ENCODE assay signal across 8 cellular contexts in the genomic region with DNA sequence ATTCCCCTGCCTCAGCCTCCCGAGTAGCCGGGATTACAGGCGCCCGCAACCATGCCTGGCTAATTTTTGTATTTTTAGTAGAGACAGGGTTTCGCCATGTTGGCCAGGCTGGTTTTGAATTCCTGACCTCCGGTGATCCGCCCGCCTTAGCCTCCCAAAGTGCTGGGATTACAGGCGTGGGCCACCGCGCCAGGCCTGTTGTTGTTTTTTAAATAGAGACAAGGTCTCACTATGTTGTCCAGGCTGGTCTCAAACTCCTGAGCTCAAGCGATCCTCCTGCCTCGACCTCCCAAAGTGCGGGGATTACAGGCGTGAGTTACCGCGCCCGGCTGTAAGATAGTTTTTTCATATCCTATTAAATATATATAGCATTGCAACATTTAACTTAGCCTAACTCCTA. TPM values are rescaled to one million over a fixed set of nuclear protein-coding genes. Genes with fewer than 3 reads are reported as not detected.
DNase-seq lines count a peak whose midpoint lies in the region; ATAC-seq and TF ChIP-seq lines count a peak whose summit lies in the region.
"Not testable (repeated sequence)": the region's sequence is repeated elsewhere in the genome, so short reads cannot be mapped to it uniquely, and the experiment has no call there.

No MANE protein-coding gene starts in this region.

- not testable (repeated sequence) for TF ChIP-seq CTCF in SU-DHL-6 (IDR thresholded peaks at IDR 0.05; ENCODE audit: insufficient read depth, low read length, poor library complexity, severe bottlenecking); left ventricle myocardium inferior (IDR thresholded peaks at IDR 0.05; ENCODE audit: borderline replicate concordance); smooth muscle cell (IDR thresholded peaks at IDR 0.05; ENCODE audit: borderline replicate concordance, insufficient read depth, poor library complexity, severe bottlenecking)

- intact Hi-C loops in activated T-helper 2 cell treated with anti-CD3 and anti-CD28 coated beads, Interferon-gamma antibody, Interleukin-2, Interleukin-4, amounts not matched to agents 10 μg/mL and 5 μg/mL and 100 μg/mL, durations not matched to agents 14 hours and 24 hours and 36 hours (cut with micrococcal nuclease), result loop anchor here (2.0 to 5.0 kb wide), 6 partner anchors 38 to 1908 kb away; no protein-coding TSS in a partner anchor
- intact Hi-C loops in dendritic cell treated with granulocyte-macrophage colony-stimulating factor and Interleukin-4, amounts not matched to agents 40 ng/mL and 50 ng/mL, for 4 days (cut with micrococcal nuclease), result loop anchor here (5.0 kb wide), 1 partner anchor 43 kb away; no protein-coding TSS in a partner anchor
- intact Hi-C loops in left ventricle myocardium inferior (cut with micrococcal nuclease), result loop anchor here (10.0 kb wide), 1 partner anchor 150 kb away; no protein-coding TSS in a partner anchor

- not testable (repeated sequence) for H3K36me3 ChIP-seq in BLaER1 treated with 17β-estradiol and CSF1 and Interleukin-3, amounts not matched to agents 10 nM and 100 nM; HUES6 (ENCODE audit: control insufficient read depth, insufficient read depth, low read length); left ventricle myocardium inferior; smooth muscle cell (ENCODE audit: low read depth)
- H3K36me3 ChIP-seq in SU-DHL-6 (ENCODE audit: low read length), result peaks cover 33% of the 10 kb centered on the region

- not testable (repeated sequence) for H3K27ac Mint-ChIP-seq in activated T-helper 2 cell treated with anti-CD3 and anti-CD28 coated beads, Interferon-gamma antibody, Interleukin-2, Interleukin-4, amounts not matched to agents 10 μg/mL and 5 μg/mL and 100 μg/mL, durations not matched to agents 14 hours and 24 hours and 36 hours; dendritic cell treated with granulocyte-macrophage colony-stimulating factor and Interleukin-4, amounts not matched to agents 40 ng/mL and 50 ng/mL, for 4 days
- H3K27ac Mint-ChIP-seq in naive thymus-derived CD8-positive, alpha-beta T cell, result peak overlapping the region in 9 of 10 donors; percentile 34 to 100 (median 99)

- H3F3A ChIP-seq in SU-DHL-6 (ENCODE audit: insufficient read depth), result peaks cover 52% of the 10 kb centered on the region
- not testable (repeated sequence) for H3F3A ChIP-seq in smooth muscle cell (ENCODE audit: low read depth)

- not testable (repeated sequence) for H2AFZ ChIP-seq in SU-DHL-6 (ENCODE audit: low read depth, low read length, severe bottlenecking)
- peak overlapping the region; percentile 84 for H2AFZ ChIP-seq in smooth muscle cell (ENCODE audit: low read depth)

- peaks cover 0 to 12% (median 7%) of the 10 kb centered on the region in 11 experiments; a peak in 12 of 22 replicates for H3K9me3 ChIP-seq in BLaER1 treated with 17β-estradiol and CSF1 and Interleukin-3, amounts not matched to agents 10 nM and 100 nM (replicated peaks in 1 of 11)
- not testable (repeated sequence) for H3K9me3 ChIP-seq in HUES6 (ENCODE audit: control insufficient read depth, insufficient read depth, low read depth, low read length); SU-DHL-6 (ENCODE audit: insufficient read depth, low read length); left ventricle myocardium inferior (replicated peaks); smooth muscle cell (replicated peaks; ENCODE audit: low read depth)

- not testable (repeated sequence) for H3K9me2 ChIP-seq in SU-DHL-6 (replicated peaks; ENCODE audit: insufficient read depth, low read length)

- not testable (repeated sequence) for ATAC-seq in naive thymus-derived CD8-positive, alpha-beta T cell

- DNase-seq in activated T-helper 2 cell treated with anti-CD3 and anti-CD28 coated beads, Interferon-gamma antibody, Interleukin-2, Interleukin-4, amounts not matched to agents 10 μg/mL and 5 μg/mL and 100 μg/mL, durations not matched to agents 14 hours and 24 hours and 36 hours (ENCODE audit: low spot score); left ventricle myocardium inferior; naive thymus-derived CD8-positive, alpha-beta T cell; smooth muscle cell (lab: John Stamatoyannopoulos, UW; ENCODE audit: unreplicated experiment): not testable (repeated sequence)

- peak overlapping the region in 9 of 11 experiments; percentile 83 to 91 (median 90); a peak in 15 of 22 replicates for H3K9ac ChIP-seq in BLaER1 treated with 17β-estradiol and CSF1 and Interleukin-3, amounts not matched to agents 10 nM and 100 nM
- not testable (repeated sequence) for H3K9ac ChIP-seq in HUES6 (ENCODE audit: low read length); smooth muscle cell (ENCODE audit: low read depth)
- peak overlapping the region; percentile 99 for H3K9ac ChIP-seq in SU-DHL-6 (ENCODE audit: low read length)

- H3K27ac ChIP-seq in BLaER1 treated with 17β-estradiol and CSF1 and Interleukin-3, amounts not matched to agents 10 nM and 100 nM, result peak overlapping the region in 5 of 11 experiments; percentile 91 to 96 (median 93); a peak in 7 of 22 replicates
- not testable (repeated sequence) for H3K27ac ChIP-seq in HUES6 (ENCODE audit: low read depth, low read length); smooth muscle cell (ENCODE audit: low read depth)
- H3K27ac ChIP-seq in SU-DHL-6 (ENCODE audit: low read depth, low read length) (peak overlapping the region; percentile 97), left ventricle myocardium inferior (replicated peaks) (peak overlapping the region; percentile 95)

- H3K4me1 ChIP-seq in BLaER1 treated with 17β-estradiol and CSF1 and Interleukin-3, amounts not matched to agents 10 nM and 100 nM, result peaks cover 23 to 38% (median 31%) of the 10 kb centered on the region in 10 experiments
- not testable (repeated sequence) for H3K4me1 ChIP-seq in HUES6 (ENCODE audit: control insufficient read depth, insufficient read depth, low read length); smooth muscle cell (ENCODE audit: low read depth)
- H3K4me1 ChIP-seq in left ventricle myocardium inferior, result peaks cover 32% of the 10 kb centered on the region

- peaks cover 55% of the 10 kb centered on the region for H3K36me3 Mint-ChIP-seq in activated T-helper 2 cell treated with anti-CD3 and anti-CD28 coated beads, Interferon-gamma antibody, Interleukin-2, Interleukin-4, amounts not matched to agents 10 μg/mL and 5 μg/mL and 100 μg/mL, durations not matched to agents 14 hours and 24 hours and 36 hours (ENCODE audit: low read depth)
- H3K36me3 Mint-ChIP-seq in dendritic cell treated with granulocyte-macrophage colony-stimulating factor and Interleukin-4, amounts not matched to agents 40 ng/mL and 50 ng/mL, for 4 days (ENCODE audit: low read depth), result peaks cover 33% of the 10 kb centered on the region
- H3K36me3 Mint-ChIP-seq in naive thymus-derived CD8-positive, alpha-beta T cell, result peaks cover 4 to 12% (median 8%) of the 10 kb centered on the region in 3 donors

- peak overlapping the region; percentile 92 for H3K4me3 Mint-ChIP-seq in activated T-helper 2 cell treated with anti-CD3 and anti-CD28 coated beads, Interferon-gamma antibody, Interleukin-2, Interleukin-4, amounts not matched to agents 10 μg/mL and 5 μg/mL and 100 μg/mL, durations not matched to agents 14 hours and 24 hours and 36 hours (ENCODE audit: low read depth)
- peak overlapping the region; percentile 87 for H3K4me3 Mint-ChIP-seq in dendritic cell treated with granulocyte-macrophage colony-stimulating factor and Interleukin-4, amounts not matched to agents 40 ng/mL and 50 ng/mL, for 4 days
- peak overlapping the region; percentile 87 to 97 (median 94) for H3K4me3 Mint-ChIP-seq in naive thymus-derived CD8-positive, alpha-beta T cell

- POLR2A ChIA-PET in naive thymus-derived CD8-positive, alpha-beta T cell (lab: Charles Lee), result interaction anchor here (0.6 to 3.4 kb wide), 8 partner anchors 12 to 490 kb away, joined by 3 to 41 read pairs (median 4); partner anchors contain the start of gene IRS1

- H3K79me2 ChIP-seq in SU-DHL-6 (ENCODE audit: insufficient read depth, low read length) (peaks cover 79% of the 10 kb centered on the region), smooth muscle cell (ENCODE audit: low read depth) (peaks cover 19% of the 10 kb centered on the region)

- 92% methylated on average over 18 of the region's 18 CpGs for WGBS in smooth muscle cell (ENCODE audit: low lambda C conversion rate)

- not testable (repeated sequence) for H3K9me3 Mint-ChIP-seq in activated T-helper 2 cell treated with anti-CD3 and anti-CD28 coated beads, Interferon-gamma antibody, Interleukin-2, Interleukin-4, amounts not matched to agents 10 μg/mL and 5 μg/mL and 100 μg/mL, durations not matched to agents 14 hours and 24 hours and 36 hours; dendritic cell treated with granulocyte-macrophage colony-stimulating factor and Interleukin-4, amounts not matched to agents 40 ng/mL and 50 ng/mL, for 4 days; naive thymus-derived CD8-positive, alpha-beta T cell

- peaks cover 47% of the 10 kb centered on the region for H3K4me1 Mint-ChIP-seq in activated T-helper 2 cell treated with anti-CD3 and anti-CD28 coated beads, Interferon-gamma antibody, Interleukin-2, Interleukin-4, amounts not matched to agents 10 μg/mL and 5 μg/mL and 100 μg/mL, durations not matched to agents 14 hours and 24 hours and 36 hours (ENCODE audit: low read depth)
- peaks cover 18% of the 10 kb centered on the region for H3K4me1 Mint-ChIP-seq in dendritic cell treated with granulocyte-macrophage colony-stimulating factor and Interleukin-4, amounts not matched to agents 40 ng/mL and 50 ng/mL, for 4 days (ENCODE audit: low read depth)
- H3K4me1 Mint-ChIP-seq in naive thymus-derived CD8-positive, alpha-beta T cell, result peaks cover 22 to 53% (median 43%) of the 10 kb centered on the region in 4 donors

- not testable (repeated sequence) for H4K20me1 ChIP-seq in BLaER1 treated with 17β-estradiol and CSF1 and Interleukin-3, amounts not matched to agents 10 nM and 100 nM; smooth muscle cell (ENCODE audit: low read depth)
- 0 out of 2 replicates have a peak, but pooled peaks cover 14% of the 10 kb centered on the region for H4K20me1 ChIP-seq in SU-DHL-6 (ENCODE audit: low read depth, low read length)

- H3K27me3 ChIP-seq in BLaER1 treated with 17β-estradiol and CSF1 and Interleukin-3, amounts not matched to agents 10 nM and 100 nM; HUES6 (ENCODE audit: control insufficient read depth, insufficient read depth, low read length); SU-DHL-6 (ENCODE audit: low read length); left ventricle myocardium inferior (ENCODE audit: low read depth); smooth muscle cell (ENCODE audit: low read depth): not testable (repeated sequence)

- H3K4me3 ChIP-seq in BLaER1 treated with 17β-estradiol and CSF1 and Interleukin-3, amounts not matched to agents 10 nM and 100 nM, result peak overlapping the region; percentile 62 to 84 (median 72)
- H3K4me3 ChIP-seq in HUES6 (ENCODE audit: low read depth, low read length) (peak overlapping the region; percentile 64), SU-DHL-6 (ENCODE audit: insufficient read depth, low read length, poor library complexity, severe bottlenecking) (peak overlapping the region; percentile 90), left ventricle myocardium inferior (peak overlapping the region; percentile 80), smooth muscle cell (peak overlapping the region; percentile 77)

- H3K4me2 ChIP-seq in BLaER1 treated with 17β-estradiol and CSF1 and Interleukin-3, amounts not matched to agents 10 nM and 100 nM, result peak overlapping the region; percentile 76 to 96 (median 91)
- H3K4me2 ChIP-seq in SU-DHL-6 (ENCODE audit: low read depth, low read length, poor library complexity, severe bottlenecking) (peak overlapping the region; percentile 96), smooth muscle cell (peak overlapping the region; percentile 84)

- not testable (repeated sequence) for H3K27me3 Mint-ChIP-seq in activated T-helper 2 cell treated with anti-CD3 and anti-CD28 coated beads, Interferon-gamma antibody, Interleukin-2, Interleukin-4, amounts not matched to agents 10 μg/mL and 5 μg/mL and 100 μg/mL, durations not matched to agents 14 hours and 24 hours and 36 hours (ENCODE audit: low read depth); dendritic cell treated with granulocyte-macrophage colony-stimulating factor and Interleukin-4, amounts not matched to agents 40 ng/mL and 50 ng/mL, for 4 days; naive thymus-derived CD8-positive, alpha-beta T cell

RNA-seq across cellular contexts. Expression of gene RHBDD1, which starts 1.0 kb away (rescaled TPM):
- 40.9 and 42.2 TPM in 2 replicates for total RNA-seq in activated T-helper 2 cell treated with anti-CD3 and anti-CD28 coated beads, Interferon-gamma antibody, Interleukin-2, Interleukin-4, amounts not matched to agents 10 μg/mL and 5 μg/mL and 100 μg/mL, durations not matched to agents 14 hours and 24 hours and 36 hours
- total RNA-seq in left ventricle myocardium inferior (35.1 TPM), smooth muscle cell (20.7 and 28.3 TPM in 2 replicates)
- total RNA-seq in naive thymus-derived CD8-positive, alpha-beta T cell, result 10 to 100 TPM; 53.5 to 55.6 TPM
- 10 to 100 TPM; 13.7 to 20.4 (median 14.8) TPM for polyA plus RNA-seq in naive thymus-derived CD8-positive, alpha-beta T cell
- polyA plus RNA-seq in smooth muscle cell, result 11.3 and 12.8 TPM in 2 replicates

RNA-seq across cellular contexts. Expression of gene IRS1, which starts 35.3 kb away (rescaled TPM):
- 1.9 and 3.1 TPM in 2 replicates for total RNA-seq in activated T-helper 2 cell treated with anti-CD3 and anti-CD28 coated beads, Interferon-gamma antibody, Interleukin-2, Interleukin-4, amounts not matched to agents 10 μg/mL and 5 μg/mL and 100 μg/mL, durations not matched to agents 14 hours and 24 hours and 36 hours
- total RNA-seq in left ventricle myocardium inferior (17.8 TPM), smooth muscle cell (14.3 and 14.6 TPM in 2 replicates)
- 10 to 100 TPM; 11.4 to 14.0 TPM for total RNA-seq in naive thymus-derived CD8-positive, alpha-beta T cell
- polyA plus RNA-seq in naive thymus-derived CD8-positive, alpha-beta T cell, result under 1 TPM; 0.51 to 0.84 (median 0.64) TPM
- 8.6 and 9.4 TPM in 2 replicates for polyA plus RNA-seq in smooth muscle cell
